Comparison of ENCODE assay signal across 1 cellular context in genomic region chr1:197771904-197772561, GRCh38.
TF ChIP-seq lines count a peak whose summit lies in the region.

No MANE protein-coding gene starts in this region.

TF ChIP-seq in IMR-90, 13 proteins besides CTCF, POLR2A, EP300 and RAD21:
- no peak for TF ChIP-seq RCOR1 (IDR thresholded peaks at IDR 0.05; ENCODE audit: insufficient replicate concordance, low read length)
- no peak for TF ChIP-seq BHLHE40 (IDR thresholded peaks at IDR 0.05; ENCODE audit: low read depth, low read length)
- no peak for TF ChIP-seq MAZ (IDR thresholded peaks at IDR 0.05; ENCODE audit: borderline replicate concordance, low read depth, low read length)
- no peak for TF ChIP-seq FOS (IDR thresholded peaks at IDR 0.05; ENCODE audit: low read depth, low read length)
- no peak for TF ChIP-seq RFX5 (IDR thresholded peaks at IDR 0.05; ENCODE audit: low read depth, low read length)
- TF ChIP-seq MXI1 (IDR thresholded peaks at IDR 0.05; ENCODE audit: borderline replicate concordance, low read depth, low read length) = no peak
- no peak for TF ChIP-seq SMC3 (IDR thresholded peaks at IDR 0.05; ENCODE audit: low read depth, low read length)
- TF ChIP-seq USF2 (IDR thresholded peaks at IDR 0.05; ENCODE audit: low read depth, low read length) = no peak
- no peak for TF ChIP-seq MAFK (IDR thresholded peaks at IDR 0.05; ENCODE audit: low read depth, low read length)
- TF ChIP-seq ELK1 (IDR thresholded peaks at IDR 0.05; ENCODE audit: borderline replicate concordance, low read depth, low read length) = no peak
- TF ChIP-seq CHD1 (IDR thresholded peaks at IDR 0.05; ENCODE audit: low read depth, low read length) = no peak
- no peak for TF ChIP-seq NFE2L2 (IDR thresholded peaks at IDR 0.05; ENCODE audit: low read depth, low read length)
- TF ChIP-seq CEBPB (IDR thresholded peaks at IDR 0.05; ENCODE audit: low read depth, low read length) = no peak
